ENCODE assay signal across 7 cellular contexts in genomic region chr4:123352240-123352945, GRCh38. TPM values are rescaled to one million over a fixed set of nuclear protein-coding genes. Genes with fewer than 3 reads are reported as not detected.
DNase-seq lines count a peak whose midpoint lies in the region; ATAC-seq and TF ChIP-seq lines count a peak whose summit lies in the region.

No MANE protein-coding gene starts in this region.

- no peak overlapping the region for H3K4ac ChIP-seq in H9 (ENCODE audit: low read depth, low read length)

- H3K4me1 Mint-ChIP-seq in HFFc6 (ENCODE audit: low read depth): peaks cover 6% of the 10 kb centered on the region
- H3K4me1 Mint-ChIP-seq in activated CD4-positive, alpha-beta T cell treated with anti-CD3 and anti-CD28 coated beads, Interleukin-2, amount 10 ng/mL, durations not matched to agents 24 days and 14 days: peaks cover 4% of the 10 kb centered on the region
- peaks cover 20 to 22% of the 10 kb centered on the region in 2 experiments for H3K4me1 Mint-ChIP-seq in H9

- H2AFZ ChIP-seq in H9 (ENCODE audit: low read length): no peak overlapping the region

- no peak overlapping the region for H4K91ac ChIP-seq in H9 (ENCODE audit: insufficient read length, low read depth, low read length)

- H3K14ac ChIP-seq in H9 (ENCODE audit: insufficient read depth, low read length): no peak overlapping the region

- no peaks in the 10 kb centered on the region for H3K79me1 ChIP-seq in H9 (ENCODE audit: insufficient read depth, low read depth, low read length, poor library complexity, severe bottlenecking)

- no peaks in the 10 kb centered on the region for H3K79me2 ChIP-seq in H9 (ENCODE audit: insufficient read depth, low read length)

- peaks cover 0 to 25% (median 15%) of the 10 kb centered on the region in 12 donors for H3K4me1 ChIP-seq in heart left ventricle
- no peaks in the 10 kb centered on the region for H3K4me1 ChIP-seq in H9 (ENCODE audit: insufficient read depth, low read length)

- H3K4me3 Mint-ChIP-seq in HFFc6 (no peak overlapping the region), H9 (no peak overlapping the region)
- no peak overlapping the region for H3K4me3 Mint-ChIP-seq in activated CD4-positive, alpha-beta T cell treated with anti-CD3 and anti-CD28 coated beads, Interleukin-2, amount 10 ng/mL, durations not matched to agents 24 days and 14 days

- peak; percentile 3 for DNase-seq in HFFc6
- DNase-seq in amniotic epithelial cell (ENCODE audit: low read depth): peak; percentile 37
- no peak for DNase-seq in heart left ventricle
- no peak for DNase-seq in activated CD4-positive, alpha-beta T cell treated with anti-CD3 and anti-CD28 coated beads, Interleukin-2, amount 10 ng/mL, durations not matched to agents 24 days and 14 days
- no peak for DNase-seq in H9
- no peak for DNase-seq in NCI-H1694 (lab: John Stamatoyannopoulos, UW)

- H3K27me3 ChIP-seq in heart left ventricle: no peaks in the 10 kb centered on the region
- no peaks in the 10 kb centered on the region for H3K27me3 ChIP-seq in H9 (ENCODE audit: insufficient read depth, low read length)

- no peak overlapping the region for H3K23ac ChIP-seq in H9 (ENCODE audit: insufficient read length, low read depth, low read length)

- no peak overlapping the region for H2BK20ac ChIP-seq in H9 (ENCODE audit: low read depth, low read length, poor library complexity, severe bottlenecking)

- H3K27ac Mint-ChIP-seq in HFFc6 (no peak overlapping the region), H9 (no peak overlapping the region; a peak in 2 of 7 replicates)
- H3K27ac Mint-ChIP-seq in activated CD4-positive, alpha-beta T cell treated with anti-CD3 and anti-CD28 coated beads, Interleukin-2, amount 10 ng/mL, durations not matched to agents 24 days and 14 days: no peak overlapping the region

- no peak overlapping the region for H2BK120ac ChIP-seq in H9 (ENCODE audit: low read depth, low read length, poor library complexity, severe bottlenecking)

- TF ChIP-seq POLR2A in heart left ventricle (IDR thresholded peaks at IDR 0.05): no peak

- peak; percentile 10 to 68 (median 34) for ATAC-seq in heart left ventricle

- H3K4me2 ChIP-seq in H9 (ENCODE audit: insufficient read depth, insufficient read length, low read length): no peak overlapping the region

- no peak overlapping the region for H2BK5ac ChIP-seq in H9 (ENCODE audit: insufficient read length, low read length)

- no peak for TF ChIP-seq CTCF in HFFc6 (IDR thresholded peaks at IDR 0.05)
- TF ChIP-seq CTCF in heart left ventricle (IDR thresholded peaks at IDR 0.05): no peak
- no peak for TF ChIP-seq CTCF in H9 (conservative IDR thresholded peaks at IDR 0.05)

- H2BK12ac ChIP-seq in H9 (ENCODE audit: insufficient read length, low read depth, low read length): no peak overlapping the region

- no peaks in the 10 kb centered on the region for H3K9me3 ChIP-seq in heart left ventricle
- H3K9me3 ChIP-seq in H9 (ENCODE audit: control insufficient read depth, low read depth, low read length): no peaks in the 10 kb centered on the region

- H2BK15ac ChIP-seq in H9 (ENCODE audit: low read depth, low read length): no peak overlapping the region

- H3K9me3 Mint-ChIP-seq in HFFc6 (no peaks in the 10 kb centered on the region), H9 (no peaks in the 10 kb centered on the region; a peak in 1 of 5 replicates)
- H3K9me3 Mint-ChIP-seq in activated CD4-positive, alpha-beta T cell treated with anti-CD3 and anti-CD28 coated beads, Interleukin-2, amount 10 ng/mL, durations not matched to agents 24 days and 14 days: no peaks in the 10 kb centered on the region

- H3T11ph ChIP-seq in H9 (ENCODE audit: low read length): no peak overlapping the region

- intact Hi-C loops in heart left ventricle (cut with DNase I): loop anchor here in 2 of 10 donors (5.0 kb wide), 2 partner anchors 35 to 45 kb away; partner anchors contain the start of gene SPRY1 (in 1 of the 2)
- intact Hi-C loops in activated CD4-positive, alpha-beta T cell treated with anti-CD3 and anti-CD28 coated beads, Interleukin-2, amount 10 ng/mL, durations not matched to agents 24 days and 14 days (cut with micrococcal nuclease): no loop called here

- no peaks in the 10 kb centered on the region for H3K23me2 ChIP-seq in H9 (ENCODE audit: insufficient read length, low read depth, low read length, poor library complexity, severe bottlenecking)

- no peak overlapping the region for H3K4me3 ChIP-seq in heart left ventricle
- no peak overlapping the region for H3K4me3 ChIP-seq in skin epidermis

- no peak overlapping the region for H3K56ac ChIP-seq in H9 (ENCODE audit: insufficient read length, low read depth, low read length)

- H3K9ac ChIP-seq in H9 (ENCODE audit: extremely low read depth, insufficient read length, low read length): no peak overlapping the region

- 50 to 61% (median 58%) methylated on average over 6 of the region's 6 CpGs for WGBS in heart left ventricle, 4 donors
- WGBS in H9 (ENCODE audit: extremely low coverage, insufficient read length, low lambda C conversion rate): no CpG with 5 or more reads among the region's 6 CpGs

- no peak overlapping the region for H4K8ac ChIP-seq in H9 (replicated peaks; ENCODE audit: insufficient read length, low read depth, low read length)

- H3K18ac ChIP-seq in H9 (ENCODE audit: insufficient read length, low read depth, low read length): no peak overlapping the region

- H3K36me3 ChIP-seq in heart left ventricle: no peaks in the 10 kb centered on the region

- no peak overlapping the region for H4K5ac ChIP-seq in H9 (ENCODE audit: insufficient read length, low read depth, low read length)

- H3K27me3 Mint-ChIP-seq in HFFc6 (ENCODE audit: insufficient read depth) (peaks cover 2% of the 10 kb centered on the region; the same call in 1 of the 2 replicates), H9 (ENCODE audit: low read depth) (no peaks in the 10 kb centered on the region)
- H3K27me3 Mint-ChIP-seq in activated CD4-positive, alpha-beta T cell treated with anti-CD3 and anti-CD28 coated beads, Interleukin-2, amount 10 ng/mL, durations not matched to agents 24 days and 14 days: peaks cover 9% of the 10 kb centered on the region

- H3K36me3 Mint-ChIP-seq in HFFc6 (ENCODE audit: low read depth) (no peaks in the 10 kb centered on the region), H9 (ENCODE audit: insufficient read depth in 1 of 3, low read depth in 3 of 3) (no peaks in the 10 kb centered on the region; a peak in 2 of 7 replicates)
- H3K36me3 Mint-ChIP-seq in activated CD4-positive, alpha-beta T cell treated with anti-CD3 and anti-CD28 coated beads, Interleukin-2, amount 10 ng/mL, durations not matched to agents 24 days and 14 days (ENCODE audit: low read depth): no peaks in the 10 kb centered on the region

- H3K27ac ChIP-seq in heart left ventricle: peak overlapping the region; percentile 16 to 81 (median 68)
- H3K27ac ChIP-seq in skin epidermis: peak overlapping the region in 19 of 21 experiments; percentile 1 to 85 (median 58)
- no peak overlapping the region for H3K27ac ChIP-seq in H9 (ENCODE audit: insufficient read length, low read depth, low read length)

- no peak overlapping the region for H2AK5ac ChIP-seq in H9 (ENCODE audit: insufficient read length, low read length)

- no peaks in the 10 kb centered on the region for H4K20me1 ChIP-seq in H9 (ENCODE audit: control insufficient read depth, insufficient read depth, insufficient read length)

RNA-seq across cellular contexts. Expression of gene SPRY1, which starts 44.2 kb away (rescaled TPM):
- total RNA-seq in HFFc6 (2021; fragmentation: NEBNext Ultra II Directional; extraction: Animal tissue kit (Norgen Biotek cat#: 25700)): 1 to 10 TPM in 2 of 6 experiments, under 1 TPM in 4; 0.41 to 1.6 (median 0.56) TPM
- total RNA-seq in heart left ventricle: 100 to 1,000 TPM in 1 of 9 donors, 10 to 100 TPM in 8; 28.0 to 104 (median 39.1) TPM
- 10 to 100 TPM; 17.0 to 57.6 TPM for polyA plus RNA-seq in heart left ventricle
- 60.2 and 60.5 TPM in 2 replicates for total RNA-seq in activated CD4-positive, alpha-beta T cell treated with anti-CD3 and anti-CD28 coated beads, Interleukin-2, amount 10 ng/mL, durations not matched to agents 24 days and 14 days
- 76.3 and 77.6 TPM in 2 replicates for total RNA-seq in H9 (2021)

Comparison
In these comparisons a context has a peak if more than half of its experiments do, and no peak if none do; other contexts are left out.
1. DNase-seq: peak in HFFc6 (single experiment) and amniotic epithelial cell (single experiment); none in heart left ventricle (0 of 5), activated CD4-positive, alpha-beta T cell treated with anti-CD3 and anti-CD28 coated beads, Interleukin-2, amount 10 ng/mL, durations not matched to agents 24 days and 14 days (single experiment), H9 (single experiment) and NCI-H1694 (single experiment).
2. RNA of gene SPRY1, which starts 44.2 kb away (total RNA-seq): 76.3 to 77.6 TPM in H9, 60.2 to 60.5 TPM in activated CD4-positive, alpha-beta T cell treated with anti-CD3 and anti-CD28 coated beads, Interleukin-2, amount 10 ng/mL, durations not matched to agents 24 days and 14 days and 28.0 to 104 TPM in heart left ventricle; 0.41 to 1.6 TPM in HFFc6; every median in the first group is over 10 times any median in the second.